In genomic region chr19:47179643-47180310, GRCh38 we compare ENCODE assay signal across 24 cellular contexts. TPM values are rescaled to one million over a fixed set of nuclear protein-coding genes. Genes with fewer than 3 reads are reported as not detected.
DNase-seq lines count a peak whose midpoint lies in the region; ATAC-seq, FAIRE-seq and TF ChIP-seq lines count a peak whose summit lies in the region.
"Had no signal": no experiment of that assay in that cellular context is flagged by ENCODE, and none has a peak within 500 bp of the region (broad histone marks: within the 10 kb centered on the region; RNA-seq: fewer than 3 reads in every experiment).

No MANE protein-coding gene starts in this region.

- no peak overlapping the region for H3K14ac ChIP-seq in H9 (ENCODE audit: insufficient read depth, low read length)

- no peak overlapping the region for H3T11ph ChIP-seq in H9 (ENCODE audit: low read length)

- no peaks in the 10 kb centered on the region for H3K9me3 ChIP-seq in H9 (ENCODE audit: control insufficient read depth, low read depth, low read length)
- H3K9me3 ChIP-seq: neutrophil, spleen, testis had no signal

- peak overlapping the region; percentile 58 for H3K27ac Mint-ChIP-seq in activated CD4-positive, alpha-beta T cell treated with anti-CD3 and anti-CD28 coated beads, Interleukin-2, amount 10 ng/mL, durations not matched to agents 7 days and 5 days
- peak overlapping the region in 2 of 3 experiments; percentile 61 to 64; a peak in 1 of 7 replicates for H3K27ac Mint-ChIP-seq in H9
- peak overlapping the region; percentile 62 to 68 for H3K27ac Mint-ChIP-seq in activated naive CD4-positive, alpha-beta T cell treated with anti-CD3 and anti-CD28 coated beads, Interleukin-2, amount 50 U/mL, for 72 hours
- H3K27ac Mint-ChIP-seq in naive thymus-derived CD8-positive, alpha-beta T cell = peak overlapping the region; percentile 59 to 99 (median 92)
- H3K27ac Mint-ChIP-seq: B cell had no signal

- no peak overlapping the region for H3K56ac ChIP-seq in H9 (ENCODE audit: insufficient read length, low read depth, low read length)

- H3K23ac ChIP-seq in H9 (ENCODE audit: insufficient read length, low read depth, low read length) = no peak overlapping the region

- no peaks in the 10 kb centered on the region for H3K27me3 ChIP-seq in H9 (ENCODE audit: insufficient read depth, low read length)
- H3K27me3 ChIP-seq: neutrophil, spleen, testis had no signal

- no peak overlapping the region for H3K4me2 ChIP-seq in H9 (ENCODE audit: insufficient read depth, insufficient read length, low read length)

- peaks cover 82% of the 10 kb centered on the region for H3K4me1 Mint-ChIP-seq in activated CD4-positive, alpha-beta T cell treated with anti-CD3 and anti-CD28 coated beads, Interleukin-2, amount 10 ng/mL, durations not matched to agents 7 days and 5 days
- peaks cover 3 to 8% of the 10 kb centered on the region in 2 experiments; a peak in 1 of 4 replicates for H3K4me1 Mint-ChIP-seq in H9
- H3K4me1 Mint-ChIP-seq in naive thymus-derived CD8-positive, alpha-beta T cell = peaks cover 36 to 89% (median 84%) of the 10 kb centered on the region in 4 donors

- WGBS in H9 (ENCODE audit: extremely low coverage, insufficient read length, low lambda C conversion rate) = no CpG with 5 or more reads among the region's 4 CpGs

- no peak overlapping the region for H2BK120ac ChIP-seq in H9 (ENCODE audit: low read depth, low read length, poor library complexity, severe bottlenecking)

- H3K27me3 Mint-ChIP-seq in activated CD4-positive, alpha-beta T cell treated with anti-CD3 and anti-CD28 coated beads, Interleukin-2, amount 10 ng/mL, durations not matched to agents 7 days and 5 days = no peaks in the 10 kb centered on the region
- no peaks in the 10 kb centered on the region for H3K27me3 Mint-ChIP-seq in H9 (ENCODE audit: low read depth)
- H3K27me3 Mint-ChIP-seq in naive thymus-derived CD8-positive, alpha-beta T cell = no peaks in the 10 kb centered on the region
- H3K27me3 Mint-ChIP-seq: B cell had no signal

- CTCF ChIA-PET in activated CD4-positive, alpha-beta T cell treated with anti-CD3 and anti-CD28 coated beads, Interleukin-2, amount 10 ng/mL, durations not matched to agents 7 days and 5 days (lab: Charles Lee) = interaction anchor here (0.7 to 1.1 kb wide), 3 partner anchors 11 to 22 kb away, joined by 3 to 7 read pairs (median 4); no protein-coding TSS in a partner anchor

- no peaks in the 10 kb centered on the region for H3K9me3 Mint-ChIP-seq in activated CD4-positive, alpha-beta T cell treated with anti-CD3 and anti-CD28 coated beads, Interleukin-2, amount 10 ng/mL, durations not matched to agents 7 days and 5 days
- H3K9me3 Mint-ChIP-seq in H9 = no peaks in the 10 kb centered on the region
- no peaks in the 10 kb centered on the region for H3K9me3 Mint-ChIP-seq in activated naive CD4-positive, alpha-beta T cell treated with anti-CD3 and anti-CD28 coated beads, Interleukin-2, amount 50 U/mL, for 72 hours
- no peaks in the 10 kb centered on the region for H3K9me3 Mint-ChIP-seq in naive thymus-derived CD8-positive, alpha-beta T cell

- no peak overlapping the region for H2AK5ac ChIP-seq in H9 (ENCODE audit: insufficient read length, low read length)

- no peak overlapping the region for H2BK15ac ChIP-seq in H9 (ENCODE audit: low read depth, low read length)

- DNase-seq in activated CD4-positive, alpha-beta T cell treated with anti-CD3 and anti-CD28 coated beads, Interleukin-2, amount 10 ng/mL, durations not matched to agents 7 days and 5 days = no peak
- no peak for DNase-seq in activated CD4-positive, alpha-beta T cell treated with anti-CD3 and anti-CD28 coated beads for 4 hours
- DNase-seq in H9 (no peak), GM12891 (ENCODE audit: insufficient read length, low spot score) (no peak)
- peak in 1 of 2 donors; percentile 43 for DNase-seq in activated naive CD4-positive, alpha-beta T cell treated with anti-CD3 and anti-CD28 coated beads, Interleukin-2, amount 50 U/mL, for 72 hours (ENCODE audit: low spot score in 2 of 2)
- DNase-seq in naive thymus-derived CD8-positive, alpha-beta T cell = no peak
- DNase-seq: activated CD4-positive, CD25-positive, alpha-beta regulatory T cell; foreskin fibroblast; hypothalamus; NCI-H1105 treated with DMSO at 0.1 percent for 48 hours; NCI-H446 treated with DMSO at 0.1 percent for 48 hours; NK-92 treated with Interleukin-12 subunit alpha and Interleukin-12 subunit beta, amount 100 ng/mL, for 24 hours; spleen; T-helper 9 cell; testis had no signal

- peak; percentile 32 to 54 for ATAC-seq in activated naive CD4-positive, alpha-beta T cell treated with anti-CD3 and anti-CD28 coated beads, Interleukin-2, amount 50 U/mL, for 72 hours
- ATAC-seq in naive thymus-derived CD8-positive, alpha-beta T cell = no peak
- no peak for ATAC-seq in HG02588 (IDR thresholded peaks at IDR 0.05; ENCODE audit: unreplicated experiment)
- ATAC-seq in HG02798 (IDR thresholded peaks at IDR 0.05; ENCODE audit: poor library complexity, unreplicated experiment) = no peak

- H2AFZ ChIP-seq in H9 (ENCODE audit: low read length) = no peak overlapping the region

- no peak overlapping the region for H3K27ac ChIP-seq in H9 (ENCODE audit: insufficient read length, low read depth, low read length)
- H3K27ac ChIP-seq: epithelial cell of prostate, neutrophil, spleen, testis had no signal

- no peak overlapping the region for H3K4me3 Mint-ChIP-seq in activated CD4-positive, alpha-beta T cell treated with anti-CD3 and anti-CD28 coated beads, Interleukin-2, amount 10 ng/mL, durations not matched to agents 7 days and 5 days
- no peak overlapping the region for H3K4me3 Mint-ChIP-seq in H9
- peak overlapping the region in 8 of 10 donors; percentile 0 to 52 (median 30) for H3K4me3 Mint-ChIP-seq in naive thymus-derived CD8-positive, alpha-beta T cell
- H3K4me3 Mint-ChIP-seq: B cell had no signal

- H3K23me2 ChIP-seq in H9 (ENCODE audit: insufficient read length, low read depth, low read length, poor library complexity, severe bottlenecking) = no peaks in the 10 kb centered on the region

- no peak for TF ChIP-seq CTCF in H9 (conservative IDR thresholded peaks at IDR 0.05)

- H4K8ac ChIP-seq in H9 (replicated peaks; ENCODE audit: insufficient read length, low read depth, low read length) = no peak overlapping the region

- FAIRE-seq in GM12891 (lab: Jason Lieb, UNC) = no peak
- FAIRE-seq: A204.1, D721Med, islet of Langerhans, RCC 7860 had no signal

- peaks cover 10% of the 10 kb centered on the region for H3K79me1 ChIP-seq in H9 (ENCODE audit: insufficient read depth, low read depth, low read length, poor library complexity, severe bottlenecking)

- H3K18ac ChIP-seq in H9 (ENCODE audit: insufficient read length, low read depth, low read length) = no peak overlapping the region

- no peak overlapping the region for H3K4ac ChIP-seq in H9 (ENCODE audit: low read depth, low read length)

- POLR2A ChIA-PET in activated CD4-positive, alpha-beta T cell treated with anti-CD3 and anti-CD28 coated beads, Interleukin-2, amount 10 ng/mL, durations not matched to agents 7 days and 5 days (lab: Charles Lee) = no interaction called here
- POLR2A ChIA-PET in naive thymus-derived CD8-positive, alpha-beta T cell (lab: Charles Lee) = interaction anchor here (1.2 to 4.5 kb wide), 4 partner anchors 8 to 65 kb away, joined by 3 to 86 read pairs (median 32); no protein-coding TSS in a partner anchor

- H4K5ac ChIP-seq in H9 (ENCODE audit: insufficient read length, low read depth, low read length) = no peak overlapping the region

- H4K91ac ChIP-seq in H9 (ENCODE audit: insufficient read length, low read depth, low read length) = no peak overlapping the region

- no peak for TF ChIP-seq POLR2A in GM12891 (IDR thresholded peaks at IDR 0.05; ENCODE audit: low read depth, low read length)

- H2BK20ac ChIP-seq in H9 (ENCODE audit: low read depth, low read length, poor library complexity, severe bottlenecking) = no peak overlapping the region

- peaks cover 73% of the 10 kb centered on the region for H3K36me3 Mint-ChIP-seq in activated CD4-positive, alpha-beta T cell treated with anti-CD3 and anti-CD28 coated beads, Interleukin-2, amount 10 ng/mL, durations not matched to agents 7 days and 5 days (ENCODE audit: low read depth)
- peaks cover 21 to 88% (median 72%) of the 10 kb centered on the region in 3 experiments; a peak in 6 of 7 replicates for H3K36me3 Mint-ChIP-seq in H9 (ENCODE audit: insufficient read depth in 1 of 3, low read depth in 3 of 3)
- H3K36me3 Mint-ChIP-seq in activated naive CD4-positive, alpha-beta T cell treated with anti-CD3 and anti-CD28 coated beads, Interleukin-2, amount 50 U/mL, for 72 hours = peaks cover 20 to 73% of the 10 kb centered on the region in 2 donors
- peaks cover 5 to 27% (median 17%) of the 10 kb centered on the region in 3 donors for H3K36me3 Mint-ChIP-seq in naive thymus-derived CD8-positive, alpha-beta T cell

- no peak overlapping the region for H2BK12ac ChIP-seq in H9 (ENCODE audit: insufficient read length, low read depth, low read length)

- H3K9ac ChIP-seq in H9 (ENCODE audit: extremely low read depth, insufficient read length, low read length) = no peak overlapping the region

- H3K4me1 ChIP-seq in H9 (ENCODE audit: insufficient read depth, low read length) = no peaks in the 10 kb centered on the region
- H3K4me1 ChIP-seq: testis had no signal

- no peak overlapping the region for H2BK5ac ChIP-seq in H9 (ENCODE audit: insufficient read length, low read length)

- H3K79me2 ChIP-seq in H9 (ENCODE audit: insufficient read depth, low read length) = no peaks in the 10 kb centered on the region

- H4K20me1 ChIP-seq in H9 (ENCODE audit: control insufficient read depth, insufficient read depth, insufficient read length) = no peaks in the 10 kb centered on the region

TF ChIP-seq in GM12891, 5 proteins besides CTCF, POLR2A, EP300 and RAD21 (continues in another document):
- no peak for TF ChIP-seq TAF1 (IDR thresholded peaks at IDR 0.05; ENCODE audit: low read depth, low read length)
- no peak for TF ChIP-seq PAX5 (IDR thresholded peaks at IDR 0.05; ENCODE audit: insufficient read depth, low read length, severe bottlenecking)

RNA-seq across cellular contexts. Expression of gene SAE1, which starts 49.1 kb away (rescaled TPM):
- 100 to 1,000 TPM; 162 to 168 TPM for total RNA-seq in activated CD4-positive, alpha-beta T cell treated with anti-CD3 and anti-CD28 coated beads, Interleukin-2, amount 10 ng/mL, durations not matched to agents 7 days and 5 days
- 232 and 234 TPM in 2 replicates for total RNA-seq in H9 (2021)
- 100 to 1,000 TPM; 121 to 178 TPM for total RNA-seq in activated naive CD4-positive, alpha-beta T cell treated with anti-CD3 and anti-CD28 coated beads, Interleukin-2, amount 50 U/mL, for 72 hours
- 10 to 100 TPM; 44.5 to 45.6 TPM for total RNA-seq in naive thymus-derived CD8-positive, alpha-beta T cell
- polyA plus RNA-seq in naive thymus-derived CD8-positive, alpha-beta T cell = 100 to 1,000 TPM; 158 to 174 (median 159) TPM
- polyA plus RNA-seq in GM12891 (2012; ENCODE audit: low read depth, missing spikeins) = 99.4 TPM

RNA-seq across cellular contexts. Expression of gene BBC3, which starts 51.2 kb away (rescaled TPM):
- total RNA-seq in activated CD4-positive, alpha-beta T cell treated with anti-CD3 and anti-CD28 coated beads, Interleukin-2, amount 10 ng/mL, durations not matched to agents 7 days and 5 days = 10 to 100 TPM; 12.8 to 19.0 TPM
- 23.2 and 24.8 TPM in 2 replicates for total RNA-seq in H9 (2021)
- 10 to 100 TPM; 21.9 to 84.2 TPM for total RNA-seq in activated naive CD4-positive, alpha-beta T cell treated with anti-CD3 and anti-CD28 coated beads, Interleukin-2, amount 50 U/mL, for 72 hours
- total RNA-seq in naive thymus-derived CD8-positive, alpha-beta T cell = 10 to 100 TPM; 37.0 to 37.4 TPM
- polyA plus RNA-seq in naive thymus-derived CD8-positive, alpha-beta T cell = 10 to 100 TPM in 1 of 3 donors, 1 to 10 TPM in 2; 7.2 to 13.0 (median 7.3) TPM
- polyA plus RNA-seq in GM12891 (2012; ENCODE audit: low read depth, missing spikeins) = 10.9 TPM

Comparison
In these comparisons a context has a peak if more than half of its experiments do, and no peak if none do; other contexts are left out.
1. H3K4me3 Mint-ChIP-seq: peak in naive thymus-derived CD8-positive, alpha-beta T cell (8 of 10); none in activated CD4-positive, alpha-beta T cell treated with anti-CD3 and anti-CD28 coated beads, Interleukin-2, amount 10 ng/mL, durations not matched to agents 7 days and 5 days (single experiment) and H9 (0 of 2).
2. ATAC-seq: peak in activated naive CD4-positive, alpha-beta T cell treated with anti-CD3 and anti-CD28 coated beads, Interleukin-2, amount 50 U/mL, for 72 hours (2 of 2); none in naive thymus-derived CD8-positive, alpha-beta T cell (0 of 2), HG02588 (single experiment) and HG02798 (single experiment).
3. Peak in every context shown above with its lines, with median percentiles within 50 percentile points of each other: H3K27ac Mint-ChIP-seq.